1 cellular context compared by ENCODE assay signal in the genomic region with DNA sequence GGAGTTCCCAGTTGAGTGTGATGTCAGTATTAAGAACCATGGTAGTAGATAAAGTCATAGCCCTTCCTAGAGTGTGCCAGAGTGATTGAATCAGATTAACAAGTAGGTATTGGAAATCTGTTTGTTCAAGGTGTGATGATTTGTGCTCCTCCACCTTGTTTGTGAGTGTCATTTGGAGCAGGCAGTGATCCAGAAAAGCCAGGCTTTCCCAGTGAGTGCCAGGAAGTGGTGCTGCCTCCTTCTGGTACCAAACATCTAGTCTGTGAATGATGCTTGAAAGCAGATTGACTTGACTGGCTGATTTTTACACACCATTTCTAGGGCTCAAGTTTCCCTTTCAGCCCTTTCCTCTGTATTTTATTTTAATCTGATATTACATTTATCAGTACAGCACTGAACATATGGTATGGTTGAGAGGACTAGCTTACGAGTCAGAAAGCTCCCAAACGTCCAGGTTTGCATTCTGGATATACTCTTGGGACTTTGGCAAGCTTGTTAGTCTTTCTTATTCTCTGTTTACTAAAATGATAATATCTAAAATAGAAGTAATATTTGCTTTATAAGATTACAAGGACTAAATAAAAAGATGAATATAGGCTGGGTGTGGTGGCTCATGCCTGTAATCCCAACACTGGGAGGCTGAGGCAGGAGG.
TF ChIP-seq lines count a peak whose summit lies in the region.

No MANE protein-coding gene starts in this region.

TF ChIP-seq in IMR-90, 13 proteins besides CTCF, POLR2A, EP300 and RAD21:
- TF ChIP-seq BHLHE40 (IDR thresholded peaks at IDR 0.05; ENCODE audit: low read depth, low read length), result no peak
- TF ChIP-seq, protein P1, sequence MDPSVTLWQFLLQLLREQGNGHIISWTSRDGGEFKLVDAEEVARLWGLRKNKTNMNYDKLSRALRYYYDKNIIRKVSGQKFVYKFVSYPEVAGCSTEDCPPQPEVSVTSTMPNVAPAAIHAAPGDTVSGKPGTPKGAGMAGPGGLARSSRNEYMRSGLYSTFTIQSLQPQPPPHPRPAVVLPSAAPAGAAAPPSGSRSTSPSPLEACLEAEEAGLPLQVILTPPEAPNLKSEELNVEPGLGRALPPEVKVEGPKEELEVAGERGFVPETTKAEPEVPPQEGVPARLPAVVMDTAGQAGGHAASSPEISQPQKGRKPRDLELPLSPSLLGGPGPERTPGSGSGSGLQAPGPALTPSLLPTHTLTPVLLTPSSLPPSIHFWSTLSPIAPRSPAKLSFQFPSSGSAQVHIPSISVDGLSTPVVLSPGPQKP (IDR thresholded peaks at IDR 0.05; ENCODE audit: borderline replicate concordance, low read depth, low read length), result no peak
- TF ChIP-seq SMC3 (IDR thresholded peaks at IDR 0.05; ENCODE audit: low read depth, low read length), result no peak
- no peak for TF ChIP-seq NFE2L2 (IDR thresholded peaks at IDR 0.05; ENCODE audit: low read depth, low read length)
- no peak for TF ChIP-seq MXI1 (IDR thresholded peaks at IDR 0.05; ENCODE audit: borderline replicate concordance, low read depth, low read length)
- TF ChIP-seq, protein P2, sequence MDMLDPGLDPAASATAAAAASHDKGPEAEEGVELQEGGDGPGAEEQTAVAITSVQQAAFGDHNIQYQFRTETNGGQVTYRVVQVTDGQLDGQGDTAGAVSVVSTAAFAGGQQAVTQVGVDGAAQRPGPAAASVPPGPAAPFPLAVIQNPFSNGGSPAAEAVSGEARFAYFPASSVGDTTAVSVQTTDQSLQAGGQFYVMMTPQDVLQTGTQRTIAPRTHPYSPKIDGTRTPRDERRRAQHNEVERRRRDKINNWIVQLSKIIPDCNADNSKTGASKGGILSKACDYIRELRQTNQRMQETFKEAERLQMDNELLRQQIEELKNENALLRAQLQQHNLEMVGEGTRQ (IDR thresholded peaks at IDR 0.05; ENCODE audit: low read depth, low read length), result no peak
- TF ChIP-seq MAFK (IDR thresholded peaks at IDR 0.05; ENCODE audit: low read depth, low read length), result no peak
- TF ChIP-seq CHD1 (IDR thresholded peaks at IDR 0.05; ENCODE audit: low read depth, low read length), result no peak
- TF ChIP-seq MAZ (IDR thresholded peaks at IDR 0.05; ENCODE audit: borderline replicate concordance, low read depth, low read length), result no peak
- no peak for TF ChIP-seq RFX5 (IDR thresholded peaks at IDR 0.05; ENCODE audit: low read depth, low read length)
- no peak for TF ChIP-seq CEBPB (IDR thresholded peaks at IDR 0.05; ENCODE audit: low read depth, low read length)
- TF ChIP-seq RCOR1 (IDR thresholded peaks at IDR 0.05; ENCODE audit: insufficient replicate concordance, low read length), result no peak
- no peak for TF ChIP-seq FOS (IDR thresholded peaks at IDR 0.05; ENCODE audit: low read depth, low read length)
